Comparison of ENCODE assay signal across 12 cellular contexts in the genomic region with DNA sequence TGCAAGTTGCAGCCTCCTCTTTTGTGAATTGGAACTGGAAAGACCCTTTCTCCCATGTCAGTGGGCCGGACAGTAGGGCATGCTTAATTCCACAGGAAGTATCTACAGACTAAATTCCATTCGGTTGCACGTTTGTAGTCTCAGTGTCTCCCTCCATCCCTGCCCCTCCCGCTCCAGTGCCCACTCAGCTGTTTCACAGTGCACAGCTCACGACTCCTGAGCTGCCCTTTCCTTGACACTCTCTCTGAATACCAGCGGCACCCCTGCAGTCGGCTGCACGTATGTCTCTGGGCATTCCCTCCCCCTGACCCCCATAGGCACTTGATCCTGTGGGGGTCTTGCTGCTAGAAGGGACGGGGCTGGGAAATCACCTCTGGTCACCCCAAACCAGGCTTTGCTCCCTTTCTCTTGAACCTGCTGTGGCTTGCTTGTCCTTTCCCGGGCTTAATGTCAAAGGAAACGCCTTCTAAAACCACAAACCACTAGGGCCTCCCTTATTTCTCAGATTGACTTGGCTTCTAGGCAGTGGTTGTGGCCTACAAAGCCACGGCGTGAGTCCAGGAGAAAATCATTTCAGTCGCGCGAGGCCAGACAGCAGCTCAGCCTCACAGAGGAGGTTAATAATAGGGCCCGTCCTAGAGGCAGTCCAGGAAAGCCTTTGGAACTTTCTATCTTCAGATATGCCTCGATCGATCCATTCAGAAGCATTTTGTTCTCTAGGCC.
A peak's percentile ranks its signal among the peaks of the same experiment; 100 is the strongest.
DNase-seq lines count a peak whose midpoint lies in the region; ATAC-seq and TF ChIP-seq lines count a peak whose summit lies in the region.
"Had no signal": no experiment of that assay in that cellular context is flagged by ENCODE, and none has a peak within 500 bp of the region (broad histone marks: within the 10 kb centered on the region; RNA-seq: fewer than 3 reads in every experiment).

No MANE protein-coding gene starts in this region.

- no peaks in the 10 kb centered on the region for H3F3A ChIP-seq in PC-3 (ENCODE audit: low read length, unreplicated experiment)

- H3K79me2 ChIP-seq in PC-3 (ENCODE audit: low read length) = no peaks in the 10 kb centered on the region

- peaks cover 0 to 39% (median 0%) of the 10 kb centered on the region in 11 experiments; a peak in 5 of 22 replicates for H3K27me3 ChIP-seq in BLaER1 treated with 17β-estradiol and CSF1 and Interleukin-3, amounts not matched to agents 10 nM and 100 nM
- peaks cover 52% of the 10 kb centered on the region for H3K27me3 ChIP-seq in PC-3 (ENCODE audit: low read length)
- H3K27me3 ChIP-seq in stomach = no peaks in the 10 kb centered on the region
- H3K27me3 ChIP-seq in body of pancreas = no peaks in the 10 kb centered on the region

- no peaks in the 10 kb centered on the region for H3K9me2 ChIP-seq in PC-3 (replicated peaks; ENCODE audit: low read length)

- TF ChIP-seq EP300 in stomach (IDR thresholded peaks at IDR 0.05) = no peak

- TF ChIP-seq CTCF in PC-3 (conservative IDR thresholded peaks at IDR 0.05; ENCODE audit: low read depth, low read length) (no peak), stomach (IDR thresholded peaks at IDR 0.05) (no peak), body of pancreas (IDR thresholded peaks at IDR 0.05) (no peak)

- intact Hi-C loops in PC-3 (cut with micrococcal nuclease) = no loop called here
- intact Hi-C loops in stomach (cut with DNase I; ENCODE audit: low total_unique reads) = no loop called here
- intact Hi-C loops in body of pancreas (cut with DNase I) = no loop called here

- peak overlapping the region; percentile 44 to 73 (median 66) for H3K4me2 ChIP-seq in BLaER1 treated with 17β-estradiol and CSF1 and Interleukin-3, amounts not matched to agents 10 nM and 100 nM
- no peak overlapping the region for H3K4me2 ChIP-seq in PC-3 (ENCODE audit: low read length)

- DNase-seq in UCSD-AML1 (lab: John Stamatoyannopoulos, UW; ENCODE audit: unreplicated experiment) (peak; percentile 16), PC-3 (no peak), stomach (no peak), hypothalamus (lab: John Stamatoyannopoulos, UW) (no peak), body of pancreas (no peak)
- DNase-seq: activated CD8-positive, alpha-beta memory T cell treated with anti-CD3 and anti-CD28 coated beads, Interleukin-2, amount 50 U/mL, for 4 hours; C1 segment of cervical spinal cord had no signal

- POLR2A ChIA-PET in PC-3 (lab: Charles Lee; ENCODE audit: unreplicated experiment) = no interaction called here

- H3K4me3 ChIP-seq in BLaER1 treated with 17β-estradiol and CSF1 and Interleukin-3, amounts not matched to agents 10 nM and 100 nM = no peak overlapping the region
- H3K4me3 ChIP-seq in PC-3 (ENCODE audit: low read length) = no peak overlapping the region
- no peak overlapping the region for H3K4me3 ChIP-seq in stomach
- no peak overlapping the region for H3K4me3 ChIP-seq in body of pancreas
- H3K4me3 ChIP-seq: K562 had no signal

- 0 out of 22 replicates have a peak overlapping the region, but pooled peaks of 1 of the 11 experiments have one; percentile 16 for H3K9ac ChIP-seq in BLaER1 treated with 17β-estradiol and CSF1 and Interleukin-3, amounts not matched to agents 10 nM and 100 nM
- H3K9ac ChIP-seq in PC-3 (ENCODE audit: low read length) = no peak overlapping the region

- CTCF ChIA-PET in PC-3 (lab: Charles Lee) = no interaction called here

- TF ChIP-seq POLR2A in stomach (IDR thresholded peaks at IDR 0.05) (no peak), body of pancreas (IDR thresholded peaks at IDR 0.05) (no peak)

- H3K27ac ChIP-seq in BLaER1 treated with 17β-estradiol and CSF1 and Interleukin-3, amounts not matched to agents 10 nM and 100 nM = no peak overlapping the region
- H3K27ac ChIP-seq in PC-3 (ENCODE audit: low read length) (no peak overlapping the region), stomach (no peak overlapping the region), body of pancreas (no peak overlapping the region)

- H4K20me1 ChIP-seq in BLaER1 treated with 17β-estradiol and CSF1 and Interleukin-3, amounts not matched to agents 10 nM and 100 nM = peaks cover 0 to 7% (median 0%) of the 10 kb centered on the region in 11 experiments; a peak in 1 of 22 replicates
- H4K20me1 ChIP-seq in PC-3 (ENCODE audit: low read length) = no peaks in the 10 kb centered on the region

- WGBS in stomach, 5 donors = 59 to 77% (median 69%) methylated on average over 19 of the region's 19 CpGs
- WGBS in body of pancreas, 2 donors = 78 to 82% methylated on average over 19 of the region's 19 CpGs

- no peaks in the 10 kb centered on the region for H3K36me3 ChIP-seq in BLaER1 treated with 17β-estradiol and CSF1 and Interleukin-3, amounts not matched to agents 10 nM and 100 nM
- H3K36me3 ChIP-seq in PC-3 (ENCODE audit: low read depth, low read length) = no peaks in the 10 kb centered on the region
- no peaks in the 10 kb centered on the region for H3K36me3 ChIP-seq in stomach
- no peaks in the 10 kb centered on the region for H3K36me3 ChIP-seq in body of pancreas (replicated peaks in 1 of 2; ENCODE audit: insufficient read depth in 1 of 2, low read depth in 2 of 2)

- BruUV-seq in PC-3 (replicated peaks; lab: Mats Ljungman, UMichigan) = no TSS peak

- ATAC-seq in GM19328 (IDR thresholded peaks at IDR 0.05; ENCODE audit: unreplicated experiment) (peak; percentile 90), HG03095 (IDR thresholded peaks at IDR 0.05; ENCODE audit: unreplicated experiment) (peak; percentile 76), PC-3 (no peak), body of pancreas (no peak)
- ATAC-seq: K562, Panc1 had no signal

- H2AFZ ChIP-seq in PC-3 (ENCODE audit: low read length) = no peak overlapping the region

- H3K9me3 ChIP-seq in BLaER1 treated with 17β-estradiol and CSF1 and Interleukin-3, amounts not matched to agents 10 nM and 100 nM (replicated peaks in 1 of 11) = peaks cover 0 to 7% (median 3%) of the 10 kb centered on the region in 11 experiments; a peak in 9 of 22 replicates
- no peaks in the 10 kb centered on the region for H3K9me3 ChIP-seq in PC-3 (ENCODE audit: low read length)
- peaks cover 0 to 6% (median 5%) of the 10 kb centered on the region in 4 donors for H3K9me3 ChIP-seq in stomach
- no peaks in the 10 kb centered on the region for H3K9me3 ChIP-seq in body of pancreas

- peaks cover 20 to 25% (median 22%) of the 10 kb centered on the region in 10 experiments for H3K4me1 ChIP-seq in BLaER1 treated with 17β-estradiol and CSF1 and Interleukin-3, amounts not matched to agents 10 nM and 100 nM
- H3K4me1 ChIP-seq in PC-3 (ENCODE audit: insufficient read depth, low read length) = no peaks in the 10 kb centered on the region
- no peaks in the 10 kb centered on the region for H3K4me1 ChIP-seq in stomach
- no peaks in the 10 kb centered on the region for H3K4me1 ChIP-seq in body of pancreas

Comparison
In these comparisons a context has a peak if more than half of its experiments do, and no peak if none do; other contexts are left out.
1. ATAC-seq: peak in GM19328 (single experiment) and HG03095 (single experiment); none in PC-3 (single experiment) and body of pancreas (single experiment).